In genomic region chr5:9930156-9930555, GRCh38 we compare ENCODE assay signal across 28 cellular contexts.
"Had no signal": no experiment of that assay in that cellular context is flagged by ENCODE, and none has a peak within 500 bp of the region (broad histone marks: within the 10 kb centered on the region; RNA-seq: fewer than 3 reads in every experiment).

No MANE protein-coding gene starts in this region.

- H3K9me3 ChIP-seq: neutrophil, thyroid gland, upper lobe of right lung had no signal

- H3K27ac ChIP-seq: epithelial cell of prostate, esophagus squamous epithelium, neutrophil, thyroid gland, upper lobe of right lung had no signal

- H3K36me3 ChIP-seq: esophagus squamous epithelium, neutrophil, thyroid gland, upper lobe of right lung had no signal

- H3K4me1 ChIP-seq: upper lobe of right lung had no signal

- DNase-seq: activated CD4-positive, alpha-beta T cell treated with anti-CD3 and anti-CD28 coated beads for 36 hours; activated CD4-positive, CD25-positive, alpha-beta regulatory T cell; activated CD8-positive, alpha-beta memory T cell treated with anti-CD3 and anti-CD28 coated beads, Interleukin-2, amount 10 ng/mL, durations not matched to agents 7 days and 5 days; activated CD8-positive, alpha-beta T cell treated with anti-CD3 and anti-CD28 coated beads, Interleukin-2, amount 10 ng/mL, durations not matched to agents 7 days and 5 days; activated naive CD4-positive, alpha-beta T cell; activated T-cell treated with anti-CD3 and anti-CD28 coated beads, Interleukin-2, amount 50 U/mL, for 72 hours; anterior cingulate cortex; dermis blood vessel endothelial cell; effector CD4-positive, alpha-beta T cell; esophagus squamous epithelium; head of caudate nucleus; hippocampal formation; left colon; mammary epithelial cell; naive B cell; nephron progenitor cell; retina; small intestine; stimulated activated CD4-positive, alpha-beta T cell treated with anti-CD3 and anti-CD28 coated beads, Interleukin-4, amount 100 ng/mL, for 24 hours; stimulated activated naive CD8-positive, alpha-beta T cell treated with anti-CD3 and anti-CD28 coated beads, Interleukin-15, amount 100 ng/mL, for 72 hours; substantia nigra; thyroid gland; upper lobe of right lung had no signal

- H3K27me3 ChIP-seq: neutrophil, thyroid gland, upper lobe of right lung had no signal

- H3K4me3 ChIP-seq: esophagus squamous epithelium, thyroid gland, upper lobe of right lung had no signal

- ATAC-seq: activated CD4-positive, alpha-beta T cell treated with anti-CD3 and anti-CD28 coated beads for 36 hours; activated CD8-positive, alpha-beta memory T cell treated with anti-CD3 and anti-CD28 coated beads, Interleukin-2, amount 10 ng/mL, durations not matched to agents 7 days and 5 days; activated CD8-positive, alpha-beta T cell treated with anti-CD3 and anti-CD28 coated beads, Interleukin-2, amount 10 ng/mL, durations not matched to agents 7 days and 5 days; activated naive CD4-positive, alpha-beta T cell treated with anti-CD3 and anti-CD28 coated beads, Interleukin-2, amount 50 U/mL, for 72 hours; activated T-cell treated with anti-CD3 and anti-CD28 coated beads, Interleukin-2, amount 50 U/mL, for 72 hours; left colon; sciatic nerve; stimulated activated effector memory CD8-positive, alpha-beta T cell treated with anti-CD3 and anti-CD28 coated beads, Interleukin-12 subunit alpha, Interleukin-12 subunit beta, amount 100 ng/mL, for 72 hours; stimulated activated naive CD8-positive, alpha-beta T cell treated with anti-CD3 and anti-CD28 coated beads, Interleukin-15, amount 100 ng/mL, for 72 hours; upper lobe of right lung had no signal
